In genomic region chr7:116422651-116423050, GRCh38 we compare ENCODE assay signal across 27 cellular contexts.
"Had no signal": no experiment of that assay in that cellular context is flagged by ENCODE, and none has a peak within 500 bp of the region (broad histone marks: within the 10 kb centered on the region; RNA-seq: fewer than 3 reads in every experiment).

No MANE protein-coding gene starts in this region.

- H3K27ac ChIP-seq: Peyer's patch, RWPE1, SJSA1 had no signal

- ATAC-seq: activated CD4-positive, CD25-positive, alpha-beta regulatory T cell treated with anti-CD3 and anti-CD28 coated beads, Interleukin-2, amount 50 U/mL, for 24 hours; activated CD8-positive, alpha-beta memory T cell treated with anti-CD3 and anti-CD28 coated beads, Interleukin-2, amount 10 ng/mL, durations not matched to agents 7 days and 5 days; activated CD8-positive, alpha-beta T cell treated with anti-CD3 and anti-CD28 coated beads, Interleukin-2, amount 10 ng/mL, durations not matched to agents 7 days and 5 days; K562 had no signal

- FAIRE-seq: bronchial epithelial cell, K562 had no signal

- H3K9me3 ChIP-seq: Peyer's patch, SJSA1 had no signal

- H3K4me1 ChIP-seq: Peyer's patch had no signal

- H3K36me3 ChIP-seq: Peyer's patch, SJSA1 had no signal

- H3K4me3 ChIP-seq: K562, Peyer's patch, SJSA1 had no signal

- DNase-seq: activated CD4-positive, alpha-beta T cell treated with anti-CD3 and anti-CD28 coated beads for 4 hours; activated CD4-positive, alpha-beta T cell treated with anti-CD3 and anti-CD28 coated beads, Interleukin-2, amount 50 U/mL, for 4 hours; activated CD8-positive, alpha-beta memory T cell treated with anti-CD3 and anti-CD28 coated beads, Interleukin-2, amount 10 ng/mL, durations not matched to agents 7 days and 5 days; activated CD8-positive, alpha-beta T cell treated with anti-CD3 and anti-CD28 coated beads, Interleukin-2, amount 10 ng/mL, durations not matched to agents 7 days and 5 days; activated effector memory CD4-positive, alpha-beta T cell treated with Interleukin-2 at 50 U/mL for 16 hours; activated naive CD4-positive, alpha-beta T cell; activated T-cell treated with anti-CD3 and anti-CD28 coated beads, Interleukin-2, amount 50 U/mL, for 24 hours; aorta; central memory CD4-positive, alpha-beta T cell; Kasumi-1; MV-4-11; NCI-H1092 treated with DMSO at 0.1 percent for 48 hours; NCI-H1417 treated with DMSO at 0.1 percent for 48 hours; NCI-H1694 treated with DMSO at 0.1 percent for 48 hours; NCI-H2029 treated with DMSO at 0.1 percent for 48 hours; NCI-H345; NCI-H510A treated with DMSO at 0.1 percent for 48 hours; NCI-H69; NK-92 treated with Interleukin-12 subunit alpha and Interleukin-12 subunit beta, amount 100 ng/mL, for 24 hours; OCI-M1; Peyer's patch; SHP77 had no signal

- H3K27me3 ChIP-seq: Peyer's patch, SJSA1 had no signal
